In genomic region chr15:50471072-50471471, GRCh38 we compare ENCODE assay signal across 22 cellular contexts.
"Had no signal": no experiment of that assay in that cellular context is flagged by ENCODE, and none has a peak within 500 bp of the region (broad histone marks: within the 10 kb centered on the region; RNA-seq: fewer than 3 reads in every experiment).

No MANE protein-coding gene starts in this region.

- H3K9me3 Mint-ChIP-seq: dendritic cell treated with granulocyte-macrophage colony-stimulating factor and Interleukin-4, amounts not matched to agents 40 ng/mL and 50 ng/mL, for 4 days; mesothelial cell of epicardium; naive B cell had no signal

- H3K27me3 ChIP-seq: colonic mucosa, esophagus muscularis mucosa, gastrocnemius medialis, heart right ventricle, left lung had no signal

- H3K4me3 Mint-ChIP-seq: dendritic cell treated with granulocyte-macrophage colony-stimulating factor and Interleukin-4, amounts not matched to agents 40 ng/mL and 50 ng/mL, for 4 days; mesothelial cell of epicardium had no signal

- H3K27ac Mint-ChIP-seq: dendritic cell treated with granulocyte-macrophage colony-stimulating factor and Interleukin-4, amounts not matched to agents 40 ng/mL and 50 ng/mL, for 4 days; mesothelial cell of epicardium had no signal

- DNase-seq: colonic mucosa; cortex of kidney; effector memory CD4-positive, alpha-beta T cell; foreskin melanocyte; gastrocnemius medialis; glutamatergic neuron; head of caudate nucleus; heart right ventricle; hippocampal formation; left cardiac atrium; left lung; left ventricle myocardium superior; lower lobe of right lung; mesenchymal stem cell; mucosa of descending colon; naive B cell had no signal

- H3K4me3 ChIP-seq: colonic mucosa, esophagus muscularis mucosa, gastrocnemius medialis, heart right ventricle, left lung, lower lobe of right lung, mucosa of descending colon had no signal

- H3K4me1 Mint-ChIP-seq: mesothelial cell of epicardium had no signal

- H3K4me1 ChIP-seq: colonic mucosa, esophagus muscularis mucosa, gastrocnemius medialis, heart right ventricle, left lung, lower lobe of right lung had no signal

- H3K27ac ChIP-seq: colonic mucosa, esophagus muscularis mucosa, gastrocnemius medialis, heart right ventricle, left lung, lower lobe of right lung had no signal

- ATAC-seq: gastrocnemius medialis, heart right ventricle, left cardiac atrium, left lung, left ventricle myocardium superior, lower lobe of right lung, mucosa of descending colon had no signal

- FAIRE-seq: endothelial cell of umbilical vein, islet of Langerhans, keratinocyte had no signal

- H3K9me3 ChIP-seq: colonic mucosa, esophagus muscularis mucosa, gastrocnemius medialis, heart right ventricle, left lung, lower lobe of right lung, mucosa of descending colon had no signal

- H3K27me3 Mint-ChIP-seq: dendritic cell treated with granulocyte-macrophage colony-stimulating factor and Interleukin-4, amounts not matched to agents 40 ng/mL and 50 ng/mL, for 4 days; naive B cell had no signal
